Comparison of ENCODE assay signal across 14 cellular contexts in the genomic region with DNA sequence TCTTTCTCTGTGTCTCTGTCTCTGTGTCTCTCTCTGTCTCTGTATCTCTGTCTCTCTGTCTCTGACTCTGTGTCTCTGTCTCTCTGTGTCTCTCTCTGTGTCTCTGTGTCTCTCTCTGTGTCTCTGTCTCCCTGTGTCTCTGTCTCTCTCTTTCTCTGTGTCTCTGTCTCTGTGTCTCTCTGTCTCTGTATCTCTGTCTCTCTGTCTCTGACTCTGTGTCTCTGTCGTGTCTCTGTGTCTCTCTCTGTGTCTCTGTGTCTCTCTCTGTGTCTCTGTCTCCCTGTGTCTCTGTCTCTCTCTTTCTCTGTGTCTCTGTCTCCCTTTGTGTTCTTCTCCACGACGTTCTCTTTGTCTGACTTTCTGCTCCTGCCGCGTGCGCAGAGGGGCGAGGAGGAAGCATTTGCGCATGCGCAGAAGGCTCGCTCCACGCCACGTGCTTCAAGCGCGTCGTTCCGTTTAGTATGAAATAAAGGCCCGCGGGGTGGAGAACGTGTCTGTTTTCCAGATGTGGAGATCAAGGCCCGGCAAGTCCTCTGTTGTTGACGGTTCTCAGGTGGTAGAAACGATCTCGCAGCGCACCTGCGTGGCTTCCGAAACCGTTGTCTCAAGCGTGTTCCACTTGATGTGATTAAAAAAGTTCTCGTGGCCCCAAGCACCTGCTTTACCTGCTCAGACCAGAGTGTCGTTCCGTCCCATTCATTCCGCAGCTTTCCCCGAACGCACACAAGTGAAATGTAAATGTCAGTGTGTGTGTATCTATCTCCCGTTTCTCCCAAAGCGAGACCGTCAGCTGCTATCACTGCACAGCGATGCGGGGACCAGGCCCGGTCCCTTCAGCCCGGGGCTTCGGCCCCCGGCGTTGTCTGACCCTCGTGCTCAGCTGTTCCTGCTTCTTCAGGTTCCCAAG. TPM values are rescaled to one million over a fixed set of nuclear protein-coding genes. Genes with fewer than 3 reads are reported as not detected.
A peak's percentile ranks its signal among the peaks of the same experiment; 100 is the strongest.
DNase-seq lines count a peak whose midpoint lies in the region; ATAC-seq, FAIRE-seq and TF ChIP-seq lines count a peak whose summit lies in the region.
"Not testable (repeated sequence)": the region's sequence is repeated elsewhere in the genome, so short reads cannot be mapped to it uniquely, and the experiment has no call there.
"Had no signal": no experiment of that assay in that cellular context is flagged by ENCODE, and none has a peak within 500 bp of the region (broad histone marks: within the 10 kb centered on the region; RNA-seq: fewer than 3 reads in every experiment).

No MANE protein-coding gene starts in this region.

- not testable (repeated sequence) for H3K4me1 Mint-ChIP-seq in Calu3 (ENCODE audit: low read depth, unreplicated experiment); T-helper 1 cell treated with Interleukin-12 subunit alpha and Interleukin-12 subunit beta and Interleukin-4 antibody, amounts not matched to agents 30 μg/mL and 1 μg/mL, for 36 hours (ENCODE audit: low read depth)
- H3K4me1 Mint-ChIP-seq in activated T-helper 17 cell treated with anti-CD3 and anti-CD28 coated beads, Interleukin-2, amount 50 U/mL, for 72 hours: peaks cover 14% of the 10 kb centered on the region

- ATAC-seq in activated T-helper 17 cell treated with anti-CD3 and anti-CD28 coated beads, Interleukin-2, amount 50 U/mL, for 72 hours (replicated peaks); HepG2: not testable (repeated sequence)

- peak overlapping the region; percentile 41 for H3K27ac Mint-ChIP-seq in Calu3 (ENCODE audit: unreplicated experiment)
- peak overlapping the region; percentile 66 for H3K27ac Mint-ChIP-seq in T-helper 1 cell treated with Interleukin-12 subunit alpha and Interleukin-12 subunit beta and Interleukin-4 antibody, amounts not matched to agents 30 μg/mL and 1 μg/mL, for 36 hours
- H3K27ac Mint-ChIP-seq in activated T-helper 17 cell treated with anti-CD3 and anti-CD28 coated beads, Interleukin-2, amount 50 U/mL, for 72 hours: peak overlapping the region; percentile 51

- H3K4me3 ChIP-seq in HepG2 (replicated peaks in 1 of 3; ENCODE audit: insufficient read depth in 1 of 3, low read depth in 2 of 3, low read length in 3 of 3): not testable (repeated sequence)

- not testable (repeated sequence) for DNase-seq in Calu3; HepG2 (ENCODE audit: low spot score)
- peak; percentile 44 to 52 for DNase-seq in NCI-H1930 (lab: John Stamatoyannopoulos, UW)
- peak; percentile 5 for DNase-seq in epidermal melanocyte (ENCODE audit: insufficient read length, low spot score)
- DNase-seq in posterior vena cava (ENCODE audit: low spot score): peak; percentile 60
- peak; percentile 32 for DNase-seq in ureter (ENCODE audit: low spot score)

- not testable (repeated sequence) for H3K36me3 ChIP-seq in HepG2 (replicated peaks in 1 of 2; ENCODE audit: control insufficient read depth in 1 of 2, insufficient read depth in 2 of 2, low read length in 2 of 2)

- not testable (repeated sequence) for H4K20me1 ChIP-seq in HepG2 (ENCODE audit: insufficient read depth, low read length)

- not testable (repeated sequence) for TF ChIP-seq CTCF in Calu3 (IDR thresholded peaks at IDR 0.05; ENCODE audit: unreplicated experiment); HepG2 (CRISPR knock-in tag; IDR thresholded peaks at IDR 0.05)

- not testable (repeated sequence) for H3K4me1 ChIP-seq in HepG2 (ENCODE audit: insufficient read depth, low read length)

- FAIRE-seq in HepG2 (lab: Jason Lieb, UNC): not testable (repeated sequence)

- in situ Hi-C loops in HepG2 (cut with HindIII; ENCODE audit: extremely low pct_ligation_motif_present, low pct_unique_long_range_greater_than_20kb): not testable (repeated sequence)

- H3K79me2 ChIP-seq in HepG2 (ENCODE audit: insufficient read depth, low read length): not testable (repeated sequence)

- TF ChIP-seq RAD21 in HepG2 (CRISPR knock-in tag; IDR thresholded peaks at IDR 0.05): not testable (repeated sequence)

- not testable (repeated sequence) for H3K9ac ChIP-seq in HepG2 (ENCODE audit: insufficient read depth, low read depth, low read length)

- H3K36me3 Mint-ChIP-seq in Calu3 (ENCODE audit: insufficient read depth, unreplicated experiment): peaks cover 16% of the 10 kb centered on the region
- H3K36me3 Mint-ChIP-seq in T-helper 1 cell treated with Interleukin-12 subunit alpha and Interleukin-12 subunit beta and Interleukin-4 antibody, amounts not matched to agents 30 μg/mL and 1 μg/mL, for 36 hours (ENCODE audit: low read depth); activated T-helper 17 cell treated with anti-CD3 and anti-CD28 coated beads, Interleukin-2, amount 50 U/mL, for 72 hours (ENCODE audit: low read depth): not testable (repeated sequence)

- not testable (repeated sequence) for H3K4me2 ChIP-seq in HepG2 (ENCODE audit: low read depth, low read length)

- BruUV-seq in Calu3 (replicated peaks; lab: Mats Ljungman, UMichigan); HepG2 (replicated peaks; lab: Mats Ljungman, UMichigan): not testable (repeated sequence)

- H3K9me3 ChIP-seq in HepG2 (ENCODE audit: low read length): peaks cover 17% of the 10 kb centered on the region

- CTCF ChIA-PET in Calu3 (lab: Charles Lee): interaction anchor here (0.7 kb wide), 1 partner anchor 33 kb away, joined by 3 read pairs; no protein-coding TSS in a partner anchor
- CTCF ChIA-PET in HepG2 (lab: Yijun Ruan, JAX; ENCODE audit: low intra/inter-chr PET ratio, low total read pairs): not testable (repeated sequence)

- 82% methylated on average over 45 of the region's 45 CpGs for WGBS in HepG2 (ENCODE audit: low lambda C conversion rate)

- not testable (repeated sequence) for H3K27me3 ChIP-seq in HepG2 (ENCODE audit: control insufficient read depth in 1 of 2, insufficient read depth in 2 of 2, low read length in 2 of 2)

- not testable (repeated sequence) for H3K4me3 Mint-ChIP-seq in Calu3 (ENCODE audit: low read depth, unreplicated experiment); T-helper 1 cell treated with Interleukin-12 subunit alpha and Interleukin-12 subunit beta and Interleukin-4 antibody, amounts not matched to agents 30 μg/mL and 1 μg/mL, for 36 hours; activated T-helper 17 cell treated with anti-CD3 and anti-CD28 coated beads, Interleukin-2, amount 50 U/mL, for 72 hours

- H3K27me3 Mint-ChIP-seq in Calu3 (ENCODE audit: unreplicated experiment): peaks cover 36% of the 10 kb centered on the region
- H3K27me3 Mint-ChIP-seq in T-helper 1 cell treated with Interleukin-12 subunit alpha and Interleukin-12 subunit beta and Interleukin-4 antibody, amounts not matched to agents 30 μg/mL and 1 μg/mL, for 36 hours (ENCODE audit: low read depth); activated T-helper 17 cell treated with anti-CD3 and anti-CD28 coated beads, Interleukin-2, amount 50 U/mL, for 72 hours: not testable (repeated sequence)

- H3K27ac ChIP-seq in HepG2 (ENCODE audit: extremely low read length, insufficient read depth, low read length): not testable (repeated sequence)

- POLR2A ChIA-PET in HepG2 (lab: Yijun Ruan, JAX): not testable (repeated sequence)

- TF ChIP-seq POLR2A in HepG2 (IDR thresholded peaks at IDR 0.05; ENCODE audit: insufficient read depth in 1 of 2, low read depth in 2 of 2, low read length in 2 of 2): not testable (repeated sequence)

- intact Hi-C loops in Calu3 (cut with micrococcal nuclease; ENCODE audit: unreplicated experiment); HepG2 (cut with micrococcal nuclease; ENCODE audit: unreplicated experiment); posterior vena cava (cut with DNase I): not testable (repeated sequence)

- TF ChIP-seq EP300 in HepG2 (IDR thresholded peaks at IDR 0.05; ENCODE audit: low read depth in 2 of 2, low read length in 2 of 2); HepG2 (CRISPR knock-in tag; IDR thresholded peaks at IDR 0.05; ENCODE audit: borderline replicate concordance): not testable (repeated sequence)

- peaks cover 16% of the 10 kb centered on the region for H3K9me3 Mint-ChIP-seq in Calu3 (ENCODE audit: low read depth, unreplicated experiment)
- peaks cover 51% of the 10 kb centered on the region for H3K9me3 Mint-ChIP-seq in T-helper 1 cell treated with Interleukin-12 subunit alpha and Interleukin-12 subunit beta and Interleukin-4 antibody, amounts not matched to agents 30 μg/mL and 1 μg/mL, for 36 hours
- H3K9me3 Mint-ChIP-seq in activated T-helper 17 cell treated with anti-CD3 and anti-CD28 coated beads, Interleukin-2, amount 50 U/mL, for 72 hours: not testable (repeated sequence)

- H2AFZ ChIP-seq in HepG2 (ENCODE audit: low read length): not testable (repeated sequence)

RNA-seq across cellular contexts. Expression of a gene that starts 14.8 kb away (rescaled TPM):
- 0.14 and 0.37 TPM in 2 replicates for total RNA-seq in Calu3 (2022)
- total RNA-seq in activated T-helper 17 cell treated with anti-CD3 and anti-CD28 coated beads, Interleukin-2, amount 50 U/mL, for 72 hours: 1 to 10 TPM; 1.1 to 9.8 TPM
- total RNA-seq in HepG2 (2016; rRNA removed; fragmentation: Illumina TruSeq; extraction: Trizol): 104 and 107 TPM in 2 replicates
- total RNA-seq in HepG2 (2016; cell fraction: cytosol; rRNA removed; fragmentation: Illumina TruSeq; extraction: Trizol; ENCODE audit: low read depth): 27.0 and 30.1 TPM in 2 replicates
- total RNA-seq in HepG2 (2016; cell fraction: insoluble cytoplasmic fraction; rRNA removed; fragmentation: Illumina TruSeq; extraction: Trizol): 108 and 118 TPM in 2 replicates
- 67.8 and 70.6 TPM in 2 replicates for total RNA-seq in HepG2 (2016; cell fraction: membrane; rRNA removed; fragmentation: Illumina TruSeq; extraction: Trizol)
- 43.9 and 53.0 TPM in 2 replicates for total RNA-seq in HepG2 (2016; cell fraction: nucleus; rRNA removed; fragmentation: Illumina TruSeq; extraction: Trizol)
- 53.5 and 71.4 TPM in 2 replicates for polyA plus RNA-seq in HepG2 (2011; rRNA removed)
- polyA plus RNA-seq in HepG2 (2011; cell fraction: cytosol; rRNA removed): 52.8 and 126 TPM in 2 replicates
- polyA plus RNA-seq in HepG2 (2011; cell fraction: nucleus; rRNA removed): 167 and 187 TPM in 2 replicates
- 34.5 and 40.6 TPM in 2 replicates for polyA plus RNA-seq in HepG2 (2012)
- polyA plus RNA-seq in HepG2 (2016; cell fraction: cytosol; fragmentation: Illumina TruSeq; extraction: Trizol; ENCODE audit: low read depth): 23.8 and 25.7 TPM in 2 replicates
- polyA plus RNA-seq in HepG2 (2016; cell fraction: insoluble cytoplasmic fraction; fragmentation: Illumina TruSeq; extraction: Trizol; ENCODE audit: low read depth): 96.8 and 121 TPM in 2 replicates
- 48.5 and 51.3 TPM in 2 replicates for polyA plus RNA-seq in HepG2 (2016; cell fraction: membrane; fragmentation: Illumina TruSeq; extraction: Trizol; ENCODE audit: low read depth)
- 84.0 and 95.2 TPM in 2 replicates for polyA plus RNA-seq in HepG2 (2016; cell fraction: nucleus; fragmentation: Illumina TruSeq; extraction: Trizol; ENCODE audit: insufficient read depth, low read depth)
- polyA minus RNA-seq in HepG2 (2011; rRNA and poly(A)+ RNA removed; ENCODE audit: low replicate concordance): 114 TPM in 1 of 2 replicates, not detected in the other
- 45.5 and 50.7 TPM in 2 replicates for polyA minus RNA-seq in HepG2 (2011; cell fraction: cytosol; rRNA and poly(A)+ RNA removed)
- polyA minus RNA-seq in HepG2 (2011; cell fraction: nucleus; rRNA and poly(A)+ RNA removed): 32.4 and 35.0 TPM in 2 replicates
- total RNA-seq in posterior vena cava: under 1 TPM in 1 of 2 donors, not detected in 1; 0.38 TPM
- total RNA-seq in ureter: 0.49 TPM
- total RNA-seq: Daoy had no signal
- polyA plus RNA-seq: AG04450 had no signal

RNA-seq across cellular contexts. Expression of a gene that starts 34.9 kb away (rescaled TPM):
- total RNA-seq in Calu3 (2022): not detected in 2 replicates
- total RNA-seq in activated T-helper 17 cell treated with anti-CD3 and anti-CD28 coated beads, Interleukin-2, amount 50 U/mL, for 72 hours: 10 to 100 TPM; 13.1 to 77.6 TPM
- total RNA-seq in HepG2 (2016; rRNA removed; fragmentation: Illumina TruSeq; extraction: Trizol): not detected in 2 replicates
- not detected in 2 replicates for total RNA-seq in HepG2 (2016; cell fraction: cytosol; rRNA removed; fragmentation: Illumina TruSeq; extraction: Trizol; ENCODE audit: low read depth)
- 0.11 TPM in 1 of 2 replicates, not detected in the other for total RNA-seq in HepG2 (2016; cell fraction: insoluble cytoplasmic fraction; rRNA removed; fragmentation: Illumina TruSeq; extraction: Trizol)
- total RNA-seq in HepG2 (2016; cell fraction: membrane; rRNA removed; fragmentation: Illumina TruSeq; extraction: Trizol): 0.09 TPM in 1 of 2 replicates, not detected in the other
- 0.59 TPM in 1 of 2 replicates, not detected in the other for total RNA-seq in HepG2 (2016; cell fraction: nucleus; rRNA removed; fragmentation: Illumina TruSeq; extraction: Trizol)
- polyA plus RNA-seq in HepG2 (2011; rRNA removed): 0.04 and 0.31 TPM in 2 replicates
- polyA plus RNA-seq in HepG2 (2011; cell fraction: cytosol; rRNA removed): 0.15 and 0.24 TPM in 2 replicates
- polyA plus RNA-seq in HepG2 (2011; cell fraction: nucleus; rRNA removed): 0.18 and 0.19 TPM in 2 replicates
- polyA plus RNA-seq in HepG2 (2012): not detected in 2 replicates
- 0.41 TPM in 1 of 2 replicates, not detected in the other for polyA plus RNA-seq in HepG2 (2016; cell fraction: cytosol; fragmentation: Illumina TruSeq; extraction: Trizol; ENCODE audit: low read depth)
- not detected in 2 replicates for polyA plus RNA-seq in HepG2 (2016; cell fraction: insoluble cytoplasmic fraction; fragmentation: Illumina TruSeq; extraction: Trizol; ENCODE audit: low read depth)
- not detected in 2 replicates for polyA plus RNA-seq in HepG2 (2016; cell fraction: membrane; fragmentation: Illumina TruSeq; extraction: Trizol; ENCODE audit: low read depth)
- polyA plus RNA-seq in HepG2 (2016; cell fraction: nucleus; fragmentation: Illumina TruSeq; extraction: Trizol; ENCODE audit: insufficient read depth, low read depth): not detected in 2 replicates
- polyA minus RNA-seq in HepG2 (2011; rRNA and poly(A)+ RNA removed; ENCODE audit: low replicate concordance): 0.70 TPM in 1 of 2 replicates, not detected in the other
- not detected in 2 replicates for polyA minus RNA-seq in HepG2 (2011; cell fraction: cytosol; rRNA and poly(A)+ RNA removed)
- polyA minus RNA-seq in HepG2 (2011; cell fraction: nucleus; rRNA and poly(A)+ RNA removed): not detected in 2 replicates
- under 1 TPM in 1 of 2 donors, not detected in 1; 0.38 TPM for total RNA-seq in posterior vena cava
- total RNA-seq in ureter: 0.57 TPM
- total RNA-seq: Daoy, lung microvascular endothelial cell, skeletal muscle tissue had no signal
- polyA plus RNA-seq: AG04450 had no signal

RNA-seq across cellular contexts. Expression of a gene that starts 45.7 kb away (rescaled TPM):
- total RNA-seq in Calu3 (2022) (not detected in 2 replicates), HepG2 (2016; rRNA removed; fragmentation: Illumina TruSeq; extraction: Trizol) (not detected in 2 replicates), posterior vena cava (under 1 TPM in 1 of 2 donors, not detected in 1; 0.10 TPM), ureter (0.21 TPM)
- under 1 TPM in 1 of 2 donors, not detected in 1; 0.58 TPM for total RNA-seq in activated T-helper 17 cell treated with anti-CD3 and anti-CD28 coated beads, Interleukin-2, amount 50 U/mL, for 72 hours
- not detected in 2 replicates for total RNA-seq in HepG2 (2016; cell fraction: cytosol; rRNA removed; fragmentation: Illumina TruSeq; extraction: Trizol; ENCODE audit: low read depth)
- total RNA-seq in HepG2 (2016; cell fraction: insoluble cytoplasmic fraction; rRNA removed; fragmentation: Illumina TruSeq; extraction: Trizol): not detected in 2 replicates
- total RNA-seq in HepG2 (2016; cell fraction: membrane; rRNA removed; fragmentation: Illumina TruSeq; extraction: Trizol): not detected in 2 replicates
- total RNA-seq in HepG2 (2016; cell fraction: nucleus; rRNA removed; fragmentation: Illumina TruSeq; extraction: Trizol): not detected in 2 replicates
- not detected in 2 replicates for polyA plus RNA-seq in HepG2 (2011; rRNA removed)
- polyA plus RNA-seq in HepG2 (2011; cell fraction: cytosol; rRNA removed): not detected in 2 replicates
- not detected in 2 replicates for polyA plus RNA-seq in HepG2 (2011; cell fraction: nucleus; rRNA removed)
- polyA plus RNA-seq in HepG2 (2012): not detected in 2 replicates
- not detected in 2 replicates for polyA plus RNA-seq in HepG2 (2016; cell fraction: cytosol; fragmentation: Illumina TruSeq; extraction: Trizol; ENCODE audit: low read depth)
- polyA plus RNA-seq in HepG2 (2016; cell fraction: insoluble cytoplasmic fraction; fragmentation: Illumina TruSeq; extraction: Trizol; ENCODE audit: low read depth): not detected in 2 replicates
- polyA plus RNA-seq in HepG2 (2016; cell fraction: membrane; fragmentation: Illumina TruSeq; extraction: Trizol; ENCODE audit: low read depth): not detected in 2 replicates
- polyA plus RNA-seq in HepG2 (2016; cell fraction: nucleus; fragmentation: Illumina TruSeq; extraction: Trizol; ENCODE audit: insufficient read depth, low read depth): not detected in 2 replicates
- polyA minus RNA-seq in HepG2 (2011; rRNA and poly(A)+ RNA removed; ENCODE audit: low replicate concordance): not detected in 2 replicates
- not detected in 2 replicates for polyA minus RNA-seq in HepG2 (2011; cell fraction: cytosol; rRNA and poly(A)+ RNA removed)
- not detected in 2 replicates for polyA minus RNA-seq in HepG2 (2011; cell fraction: nucleus; rRNA and poly(A)+ RNA removed)
- total RNA-seq: Daoy, lung microvascular endothelial cell, SJCRH30, skeletal muscle tissue, tibial nerve had no signal
- polyA plus RNA-seq: AG04450 had no signal

RNA-seq across cellular contexts. Expression of a gene that starts 47.2 kb away (rescaled TPM):
- total RNA-seq in Calu3 (2022) (0.27 TPM in 1 of 2 replicates, not detected in the other), HepG2 (2016; rRNA removed; fragmentation: Illumina TruSeq; extraction: Trizol) (0.20 and 0.72 TPM in 2 replicates), posterior vena cava (not detected), ureter (0.47 TPM)
- total RNA-seq in activated T-helper 17 cell treated with anti-CD3 and anti-CD28 coated beads, Interleukin-2, amount 50 U/mL, for 72 hours: 1 to 10 TPM in 1 of 2 donors, under 1 TPM in 1; 0.35 to 4.1 TPM
- 0.30 TPM in 1 of 2 replicates, not detected in the other for total RNA-seq in HepG2 (2016; cell fraction: cytosol; rRNA removed; fragmentation: Illumina TruSeq; extraction: Trizol; ENCODE audit: low read depth)
- total RNA-seq in HepG2 (2016; cell fraction: insoluble cytoplasmic fraction; rRNA removed; fragmentation: Illumina TruSeq; extraction: Trizol): 0.32 and 0.36 TPM in 2 replicates
- 0.34 and 0.52 TPM in 2 replicates for total RNA-seq in HepG2 (2016; cell fraction: membrane; rRNA removed; fragmentation: Illumina TruSeq; extraction: Trizol)
- 0.72 and 0.75 TPM in 2 replicates for total RNA-seq in HepG2 (2016; cell fraction: nucleus; rRNA removed; fragmentation: Illumina TruSeq; extraction: Trizol)
- 0.17 and 0.30 TPM in 2 replicates for polyA plus RNA-seq in HepG2 (2011; rRNA removed)
- 0.14 and 0.27 TPM in 2 replicates for polyA plus RNA-seq in HepG2 (2011; cell fraction: cytosol; rRNA removed)
- 4.0 and 5.9 TPM in 2 replicates for polyA plus RNA-seq in HepG2 (2011; cell fraction: nucleus; rRNA removed)
- 0.87 and 1.1 TPM in 2 replicates for polyA plus RNA-seq in HepG2 (2012)
- 0.07 TPM in 1 of 2 replicates, not detected in the other for polyA plus RNA-seq in HepG2 (2016; cell fraction: cytosol; fragmentation: Illumina TruSeq; extraction: Trizol; ENCODE audit: low read depth)
- polyA plus RNA-seq in HepG2 (2016; cell fraction: insoluble cytoplasmic fraction; fragmentation: Illumina TruSeq; extraction: Trizol; ENCODE audit: low read depth): 0.29 and 0.79 TPM in 2 replicates
- polyA plus RNA-seq in HepG2 (2016; cell fraction: membrane; fragmentation: Illumina TruSeq; extraction: Trizol; ENCODE audit: low read depth): 0.31 and 0.40 TPM in 2 replicates
- polyA plus RNA-seq in HepG2 (2016; cell fraction: nucleus; fragmentation: Illumina TruSeq; extraction: Trizol; ENCODE audit: insufficient read depth, low read depth): 2.5 and 3.4 TPM in 2 replicates
- 2.6 TPM in 1 of 2 replicates, not detected in the other for polyA minus RNA-seq in HepG2 (2011; rRNA and poly(A)+ RNA removed; ENCODE audit: low replicate concordance)
- 1.1 and 1.4 TPM in 2 replicates for polyA minus RNA-seq in HepG2 (2011; cell fraction: cytosol; rRNA and poly(A)+ RNA removed)
- 1.9 and 2.1 TPM in 2 replicates for polyA minus RNA-seq in HepG2 (2011; cell fraction: nucleus; rRNA and poly(A)+ RNA removed)
- total RNA-seq: Daoy, lung microvascular endothelial cell, SJCRH30, skeletal muscle tissue had no signal
- polyA plus RNA-seq: AG04450 had no signal
